Comparison of ENCODE assay signal across 1 cellular context in the genomic region with DNA sequence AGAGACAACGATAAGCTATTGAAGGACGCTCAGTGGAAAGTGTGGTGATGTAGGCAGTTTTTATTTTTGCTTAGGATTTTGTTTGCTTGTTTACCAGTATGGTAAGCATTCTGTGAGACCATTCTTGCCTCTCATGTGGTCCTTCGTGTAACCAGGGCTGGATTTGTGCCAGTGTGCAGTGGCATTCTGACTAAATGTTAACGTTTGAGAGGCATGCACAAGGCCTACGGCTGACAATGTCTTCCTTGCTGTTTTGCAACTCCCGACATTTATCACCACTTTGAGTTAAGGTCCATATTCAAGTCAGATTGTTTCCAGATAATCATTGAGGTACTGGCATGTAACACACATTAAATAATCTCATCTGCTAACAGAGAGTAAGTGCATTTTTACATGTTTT.
TF ChIP-seq lines count a peak whose summit lies in the region.

No MANE protein-coding gene starts in this region.

TF ChIP-seq in HCT116, 20 proteins besides CTCF, POLR2A, EP300 and RAD21 (continued from another document):
- TF ChIP-seq ZBTB33 (IDR thresholded peaks at IDR 0.05; ENCODE audit: extremely low read depth, insufficient replicate concordance, low read length) (no peak), POLR2AphosphoS5 (IDR thresholded peaks at IDR 0.05; ENCODE audit: low read depth, low read length) (no peak), MAX (IDR thresholded peaks at IDR 0.05) (no peak), SRF (IDR thresholded peaks at IDR 0.05; ENCODE audit: low read depth) (no peak)
- TF ChIP-seq, protein P1, sequence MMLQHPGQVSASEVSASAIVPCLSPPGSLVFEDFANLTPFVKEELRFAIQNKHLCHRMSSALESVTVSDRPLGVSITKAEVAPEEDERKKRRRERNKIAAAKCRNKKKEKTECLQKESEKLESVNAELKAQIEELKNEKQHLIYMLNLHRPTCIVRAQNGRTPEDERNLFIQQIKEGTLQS (IDR thresholded peaks at IDR 0.05): no peak
- TF ChIP-seq, protein P2, sequence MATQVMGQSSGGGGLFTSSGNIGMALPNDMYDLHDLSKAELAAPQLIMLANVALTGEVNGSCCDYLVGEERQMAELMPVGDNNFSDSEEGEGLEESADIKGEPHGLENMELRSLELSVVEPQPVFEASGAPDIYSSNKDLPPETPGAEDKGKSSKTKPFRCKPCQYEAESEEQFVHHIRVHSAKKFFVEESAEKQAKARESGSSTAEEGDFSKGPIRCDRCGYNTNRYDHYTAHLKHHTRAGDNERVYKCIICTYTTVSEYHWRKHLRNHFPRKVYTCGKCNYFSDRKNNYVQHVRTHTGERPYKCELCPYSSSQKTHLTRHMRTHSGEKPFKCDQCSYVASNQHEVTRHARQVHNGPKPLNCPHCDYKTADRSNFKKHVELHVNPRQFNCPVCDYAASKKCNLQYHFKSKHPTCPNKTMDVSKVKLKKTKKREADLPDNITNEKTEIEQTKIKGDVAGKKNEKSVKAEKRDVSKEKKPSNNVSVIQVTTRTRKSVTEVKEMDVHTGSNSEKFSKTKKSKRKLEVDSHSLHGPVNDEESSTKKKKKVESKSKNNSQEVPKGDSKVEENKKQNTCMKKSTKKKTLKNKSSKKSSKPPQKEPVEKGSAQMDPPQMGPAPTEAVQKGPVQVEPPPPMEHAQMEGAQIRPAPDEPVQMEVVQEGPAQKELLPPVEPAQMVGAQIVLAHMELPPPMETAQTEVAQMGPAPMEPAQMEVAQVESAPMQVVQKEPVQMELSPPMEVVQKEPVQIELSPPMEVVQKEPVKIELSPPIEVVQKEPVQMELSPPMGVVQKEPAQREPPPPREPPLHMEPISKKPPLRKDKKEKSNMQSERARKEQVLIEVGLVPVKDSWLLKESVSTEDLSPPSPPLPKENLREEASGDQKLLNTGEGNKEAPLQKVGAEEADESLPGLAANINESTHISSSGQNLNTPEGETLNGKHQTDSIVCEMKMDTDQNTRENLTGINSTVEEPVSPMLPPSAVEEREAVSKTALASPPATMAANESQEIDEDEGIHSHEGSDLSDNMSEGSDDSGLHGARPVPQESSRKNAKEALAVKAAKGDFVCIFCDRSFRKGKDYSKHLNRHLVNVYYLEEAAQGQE (IDR thresholded peaks at IDR 0.05; ENCODE audit: low read depth): no peak
